8 cellular contexts compared by ENCODE assay signal in the genomic region with DNA sequence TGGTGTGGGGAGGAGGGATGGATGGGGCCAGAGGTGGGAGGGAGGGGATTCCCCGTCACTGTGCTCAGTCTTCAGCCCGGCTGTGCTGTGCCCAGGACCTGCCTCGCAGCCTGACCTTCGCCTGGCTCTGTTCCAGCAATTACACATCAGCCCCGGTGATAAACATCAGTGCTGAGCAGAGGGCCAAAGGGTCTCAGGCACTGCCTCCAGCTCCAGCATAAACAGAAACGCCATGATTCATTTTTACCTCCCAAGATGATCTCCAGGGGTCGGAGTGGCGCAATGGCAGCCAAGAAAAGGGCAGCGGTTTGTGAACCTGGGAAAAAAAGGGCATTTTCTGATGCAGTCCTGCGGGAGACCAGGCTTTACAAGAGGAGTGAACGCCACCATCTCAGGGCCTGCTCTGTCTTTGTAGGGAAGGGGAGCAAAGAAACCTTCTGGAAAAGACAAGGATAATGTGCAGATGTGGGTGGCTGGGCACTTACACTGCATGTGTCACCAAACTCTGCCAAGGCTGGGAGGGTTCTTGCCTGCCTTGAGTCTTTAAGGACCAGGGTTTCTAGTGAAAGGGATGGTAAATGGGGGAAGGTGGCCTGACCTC. TPM values are rescaled to one million over a fixed set of nuclear protein-coding genes. Genes with fewer than 3 reads are reported as not detected.
A peak's percentile ranks its signal among the peaks of the same experiment; 100 is the strongest.
DNase-seq lines count a peak whose midpoint lies in the region; ATAC-seq and TF ChIP-seq lines count a peak whose summit lies in the region.

No MANE protein-coding gene starts in this region.

- no peak overlapping the region for H3K4me3 ChIP-seq in fibroblast of villous mesenchyme (ENCODE audit: low read depth, low read length)
- peak overlapping the region; percentile 42 for H3K4me3 ChIP-seq in rectal smooth muscle tissue (ENCODE audit: low read length)

- peaks cover 73% of the 10 kb centered on the region for H3K4me1 ChIP-seq in rectal smooth muscle tissue (ENCODE audit: control insufficient read depth, insufficient read depth, low read length)

- H3K27me3 ChIP-seq in rectal smooth muscle tissue (ENCODE audit: control insufficient read depth, insufficient read depth, low read length) = no peaks in the 10 kb centered on the region

- no peaks in the 10 kb centered on the region for H3K36me3 ChIP-seq in rectal smooth muscle tissue (ENCODE audit: control insufficient read depth, insufficient read depth, low read length)

- no peak for ATAC-seq in HG03139 (IDR thresholded peaks at IDR 0.05; ENCODE audit: unreplicated experiment)
- no peak for ATAC-seq in HG03175 (IDR thresholded peaks at IDR 0.05; ENCODE audit: unreplicated experiment)
- ATAC-seq in GM19463 (IDR thresholded peaks at IDR 0.05; ENCODE audit: unreplicated experiment) = no peak

- peak overlapping the region; percentile 5 for H3K9ac ChIP-seq in rectal smooth muscle tissue (ENCODE audit: low read length)

- H3K27ac ChIP-seq in rectal smooth muscle tissue (ENCODE audit: low read depth, low read length) = peak overlapping the region; percentile 97

- TF ChIP-seq CTCF in fibroblast of villous mesenchyme (IDR thresholded peaks at IDR 0.05; ENCODE audit: insufficient read depth, low read depth, low read length) = no peak

- DNase-seq in EL (peak; percentile 95), OCI-M1 (lab: John Stamatoyannopoulos, UW) (peak; percentile 55), fibroblast of villous mesenchyme (ENCODE audit: low read depth) (peak; percentile 99), NOMO-1 treated with DMSO at 0.1 percent for 48 hours (lab: John Stamatoyannopoulos, UW; ENCODE audit: unreplicated experiment) (no peak)

RNA-seq across cellular contexts. Expression of a gene that starts 28.1 kb away (rescaled TPM):
- 19.0 and 25.0 TPM in 2 replicates for total RNA-seq in fibroblast of villous mesenchyme

RNA-seq across cellular contexts. Expression of a gene that starts 29.6 kb away (rescaled TPM):
- total RNA-seq in fibroblast of villous mesenchyme = 44.1 and 50.1 TPM in 2 replicates

RNA-seq across cellular contexts. Expression of a gene that starts 38.6 kb away (rescaled TPM):
- total RNA-seq in fibroblast of villous mesenchyme = 58.9 and 94.1 TPM in 2 replicates
